In the genomic region with DNA sequence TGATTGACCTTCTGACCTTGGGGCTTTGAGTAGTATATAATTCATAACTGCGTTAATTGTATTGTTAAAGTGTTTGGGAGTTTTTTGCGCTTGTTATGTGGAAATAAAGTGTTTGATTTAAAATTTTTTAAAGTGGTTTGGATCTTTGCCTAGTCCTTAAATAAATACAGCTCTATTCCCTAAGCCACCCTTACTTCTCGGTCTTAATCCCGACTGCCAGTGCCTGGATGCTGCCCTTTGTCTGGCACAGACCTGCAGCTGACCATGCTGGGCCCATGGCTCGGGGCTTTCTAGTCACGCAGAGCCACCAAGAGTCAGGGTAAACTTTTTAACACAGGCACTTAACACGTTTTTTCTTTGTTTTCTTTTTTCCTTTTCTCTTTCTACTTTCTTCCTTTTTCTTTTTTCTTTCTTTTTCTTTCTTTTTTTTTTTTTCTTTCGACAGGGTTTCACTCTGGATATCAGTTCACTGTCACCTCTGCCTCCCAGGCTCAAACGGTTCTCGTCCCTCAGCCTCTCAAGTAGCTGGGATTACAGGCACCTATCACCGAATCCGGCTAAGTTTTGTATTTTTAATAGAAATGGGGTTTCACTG, we compare ENCODE assay signal across 1 cellular context.
TF ChIP-seq lines count a peak whose summit lies in the region.

No MANE protein-coding gene starts in this region.

TF ChIP-seq in WTC11, 78 proteins besides CTCF, POLR2A, EP300 and RAD21 (continued from another document):
- TF ChIP-seq, protein P1, sequence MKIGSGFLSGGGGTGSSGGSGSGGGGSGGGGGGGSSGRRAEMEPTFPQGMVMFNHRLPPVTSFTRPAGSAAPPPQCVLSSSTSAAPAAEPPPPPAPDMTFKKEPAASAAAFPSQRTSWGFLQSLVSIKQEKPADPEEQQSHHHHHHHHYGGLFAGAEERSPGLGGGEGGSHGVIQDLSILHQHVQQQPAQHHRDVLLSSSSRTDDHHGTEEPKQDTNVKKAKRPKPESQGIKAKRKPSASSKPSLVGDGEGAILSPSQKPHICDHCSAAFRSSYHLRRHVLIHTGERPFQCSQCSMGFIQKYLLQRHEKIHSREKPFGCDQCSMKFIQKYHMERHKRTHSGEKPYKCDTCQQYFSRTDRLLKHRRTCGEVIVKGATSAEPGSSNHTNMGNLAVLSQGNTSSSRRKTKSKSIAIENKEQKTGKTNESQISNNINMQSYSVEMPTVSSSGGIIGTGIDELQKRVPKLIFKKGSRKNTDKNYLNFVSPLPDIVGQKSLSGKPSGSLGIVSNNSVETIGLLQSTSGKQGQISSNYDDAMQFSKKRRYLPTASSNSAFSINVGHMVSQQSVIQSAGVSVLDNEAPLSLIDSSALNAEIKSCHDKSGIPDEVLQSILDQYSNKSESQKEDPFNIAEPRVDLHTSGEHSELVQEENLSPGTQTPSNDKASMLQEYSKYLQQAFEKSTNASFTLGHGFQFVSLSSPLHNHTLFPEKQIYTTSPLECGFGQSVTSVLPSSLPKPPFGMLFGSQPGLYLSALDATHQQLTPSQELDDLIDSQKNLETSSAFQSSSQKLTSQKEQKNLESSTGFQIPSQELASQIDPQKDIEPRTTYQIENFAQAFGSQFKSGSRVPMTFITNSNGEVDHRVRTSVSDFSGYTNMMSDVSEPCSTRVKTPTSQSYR (CRISPR knock-in tag; IDR thresholded peaks at IDR 0.05), result no peak
- TF ChIP-seq, protein P2, sequence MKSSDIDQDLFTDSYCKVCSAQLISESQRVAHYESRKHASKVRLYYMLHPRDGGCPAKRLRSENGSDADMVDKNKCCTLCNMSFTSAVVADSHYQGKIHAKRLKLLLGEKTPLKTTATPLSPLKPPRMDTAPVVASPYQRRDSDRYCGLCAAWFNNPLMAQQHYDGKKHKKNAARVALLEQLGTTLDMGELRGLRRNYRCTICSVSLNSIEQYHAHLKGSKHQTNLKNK (CRISPR knock-in tag; IDR thresholded peaks at IDR 0.05), result no peak
